In genomic region chr3:38397320-38397719, GRCh38 we compare ENCODE assay signal across 11 cellular contexts. TPM values are rescaled to one million over a fixed set of nuclear protein-coding genes. Genes with fewer than 3 reads are reported as not detected.
DNase-seq lines count a peak whose midpoint lies in the region; ATAC-seq, FAIRE-seq and TF ChIP-seq lines count a peak whose summit lies in the region.
"Had no signal": no experiment of that assay in that cellular context is flagged by ENCODE, and none has a peak within 500 bp of the region (broad histone marks: within the 10 kb centered on the region; RNA-seq: fewer than 3 reads in every experiment).

No MANE protein-coding gene starts in this region.

- peak; percentile 71 for DNase-seq in AG08396 (ENCODE audit: low spot score)
- DNase-seq in KBM-7: peak; percentile 12
- DNase-seq in astrocyte of the spinal cord (ENCODE audit: low read depth, low spot score): peak; percentile 40
- DNase-seq in kidney: no peak
- no peak for DNase-seq in NK-92 treated with Interleukin-12 subunit alpha and Interleukin-12 subunit beta, amount 100 ng/mL, for 24 hours (lab: John Stamatoyannopoulos, UW)
- DNase-seq in GM19240 (ENCODE audit: insufficient read length, low spot score): no peak
- DNase-seq in mesenteric fat pad (ENCODE audit: low spot score): no peak
- DNase-seq: COR-L47; effector memory CD4-positive, alpha-beta T cell had no signal

- in situ Hi-C loops in KBM-7 (cut with MboI; ENCODE audit: low pct_unique_long_range_greater_than_20kb, low sequenced_read_pairs) (no loop called here), astrocyte of the spinal cord (cut with HindIII; ENCODE audit: low sequenced_read_pairs) (no loop called here)

- no peak for ATAC-seq in GM21529 (IDR thresholded peaks at IDR 0.05; ENCODE audit: unreplicated experiment)
- ATAC-seq: natural killer cell treated with Interleukin-12 subunit alpha and Interleukin-12 subunit beta and Interleukin-15 and Interleukin-18, amount 100 ng/mL, for 72 hours had no signal

- peaks cover 18 to 33% of the 10 kb centered on the region in 2 donors for H3K36me3 ChIP-seq in kidney (ENCODE audit: control insufficient read depth in 1 of 2, insufficient read depth in 2 of 2, low read length in 2 of 2)

- no peak overlapping the region for H3K27ac ChIP-seq in kidney (ENCODE audit: low read depth in 2 of 2, low read length in 2 of 2)

- no peak overlapping the region for H3K9ac ChIP-seq in kidney (ENCODE audit: low read length in 2 of 2)

- TF ChIP-seq CTCF in astrocyte of the spinal cord (IDR thresholded peaks at IDR 0.05; ENCODE audit: low read depth, low read length): no peak
- TF ChIP-seq CTCF in kidney (IDR thresholded peaks at IDR 0.05; ENCODE audit: borderline replicate concordance, extremely low read depth, insufficient read depth): peak; percentile 17

- no peak overlapping the region for H3K4me3 ChIP-seq in astrocyte of the spinal cord (ENCODE audit: low read depth, low read length)
- no peak overlapping the region for H3K4me3 ChIP-seq in kidney (ENCODE audit: low read length in 2 of 2)

- FAIRE-seq in kidney (lab: Jason Lieb, UNC): no peak

- no peaks in the 10 kb centered on the region for H3K9me3 ChIP-seq in kidney (ENCODE audit: control insufficient read depth in 1 of 2, low read length in 2 of 2)

- no peaks in the 10 kb centered on the region for H3K4me1 ChIP-seq in kidney (ENCODE audit: control insufficient read depth in 1 of 2, insufficient read depth in 1 of 2, low read depth in 1 of 2, low read length in 2 of 2)

- intact Hi-C loops in kidney (cut with DNase I): no loop called here

RNA-seq across cellular contexts. Expression of gene XYLB, which starts 50.7 kb away (rescaled TPM):
- total RNA-seq in kidney (6.0 TPM), mesenteric fat pad (5.2 TPM)
- 7.9 TPM for polyA plus RNA-seq in kidney (ENCODE audit: insufficient read depth, low read depth, low replicate concordance)

RNA-seq across cellular contexts. Expression of gene ACVR2B, which starts 56.4 kb away (rescaled TPM):
- total RNA-seq in kidney: 11.2 TPM
- 1.2 TPM for polyA plus RNA-seq in kidney (ENCODE audit: insufficient read depth, low read depth, low replicate concordance)
- 2.7 TPM for total RNA-seq in mesenteric fat pad

Comparison
In these comparisons a context has a peak if more than half of its experiments do, and no peak if none do; other contexts are left out.
1. DNase-seq: peak in AG08396 (single experiment), KBM-7 (single experiment) and astrocyte of the spinal cord (single experiment); none in kidney (single experiment), NK-92 treated with Interleukin-12 subunit alpha and Interleukin-12 subunit beta, amount 100 ng/mL, for 24 hours (single experiment), GM19240 (single experiment) and mesenteric fat pad (single experiment).